Comparison of ENCODE assay signal across 8 cellular contexts in genomic region chr5:164013077-164013670, GRCh38.
DNase-seq lines count a peak whose midpoint lies in the region; ATAC-seq lines count a peak whose summit lies in the region.

No MANE protein-coding gene starts in this region.

- peak; percentile 2 for DNase-seq in activated naive CD4-positive, alpha-beta T cell treated with Interleukin-2 at 50 U/mL for 16 hours
- no peak for DNase-seq in activated naive CD4-positive, alpha-beta T cell treated with anti-CD3 and anti-CD28 coated beads, Interleukin-2, amount 50 U/mL, for 16 hours
- DNase-seq in NOMO-1 treated with dmso at 0.1 percent for 144 hours (lab: John Stamatoyannopoulos, UW; ENCODE audit: unreplicated experiment) (peak; percentile 28), T47D (ENCODE audit: low read depth in 1 of 2, low spot score in 1 of 2) (peak; percentile 38 to 90), kidney tubule cell (ENCODE audit: low spot score) (peak; percentile 66), stromal cell of bone marrow (ENCODE audit: low read depth) (peak; percentile 72)

- in situ Hi-C loops in T47D (cut with HindIII; ENCODE audit: low pct_unique_long_range_greater_than_20kb, low sequenced_read_pairs) = no loop called here

- peak; percentile 87 for ATAC-seq in GM21423 (IDR thresholded peaks at IDR 0.05; ENCODE audit: unreplicated experiment)
- ATAC-seq in HG03571 (IDR thresholded peaks at IDR 0.05; ENCODE audit: unreplicated experiment) = peak; percentile 67
